Comparison of ENCODE assay signal across 29 cellular contexts in the genomic region with DNA sequence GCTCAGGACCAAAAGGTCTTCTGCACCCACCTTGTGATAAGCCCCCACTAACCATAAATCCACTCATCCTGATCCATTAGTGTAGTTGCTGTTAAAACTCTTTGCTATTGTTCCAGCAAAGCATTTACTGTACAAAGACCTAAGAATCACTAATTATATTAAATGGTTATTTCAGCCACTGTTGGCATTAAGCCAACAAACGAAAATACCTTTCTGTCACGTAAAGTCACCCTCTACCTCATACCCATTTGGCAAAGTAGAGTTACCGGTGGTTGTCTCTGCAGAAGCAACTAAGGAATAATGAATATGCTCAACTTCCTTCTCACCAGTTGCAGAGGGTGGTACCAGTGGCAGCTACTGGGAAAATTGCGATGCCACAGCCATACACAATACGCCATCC.
"Had no signal": no experiment of that assay in that cellular context is flagged by ENCODE, and none has a peak within 500 bp of the region (broad histone marks: within the 10 kb centered on the region; RNA-seq: fewer than 3 reads in every experiment).

No MANE protein-coding gene starts in this region.

- H3K9me3 ChIP-seq: esophagus muscularis mucosa, gastroesophageal sphincter, heart right ventricle had no signal

- H3K27ac ChIP-seq: brain microvascular endothelial cell, coronary artery, dorsolateral prefrontal cortex, esophagus muscularis mucosa, foreskin keratinocyte, gastroesophageal sphincter, heart right ventricle, hepatocyte, WERI-Rb-1 had no signal

- H3K4me3 ChIP-seq: coronary artery, dorsolateral prefrontal cortex, esophagus muscularis mucosa, gastroesophageal sphincter, heart right ventricle, hepatocyte had no signal

- FAIRE-seq: astrocyte, bronchial epithelial cell had no signal

- H3K27me3 ChIP-seq: brain microvascular endothelial cell, esophagus muscularis mucosa, hepatocyte had no signal

- H2AFZ ChIP-seq: hepatocyte had no signal

- DNase-seq: activated B cell treated with CpG ODN at 0.5 μM for 24 hours; activated CD4-positive, alpha-beta T cell treated with anti-CD3 and anti-CD28 coated beads for 48 hours; activated CD4-positive, alpha-beta T cell treated with anti-CD3 and anti-CD28 coated beads, Interleukin-2, amount 50 U/mL, for 1 hour; activated CD4-positive, alpha-beta T cell treated with anti-CD3 and anti-CD28 coated beads, Interleukin-2, amount 50 U/mL, for 48 hours; activated CD8-positive, alpha-beta memory T cell treated with anti-CD3 and anti-CD28 coated beads for 24 hours; activated CD8-positive, alpha-beta T cell treated with anti-CD3 and anti-CD28 coated beads for 36 hours; activated effector memory CD4-positive, alpha-beta T cell treated with Interleukin-2 at 50 U/mL for 16 hours; activated gamma-delta T cell treated with Interleukin-2 at 50 U/mL for 16 hours; activated naive CD4-positive, alpha-beta T cell treated with anti-CD3 and anti-CD28 coated beads, Interleukin-2, amount 50 U/mL, for 16 hours; activated naive CD4-positive, alpha-beta T cell treated with Interleukin-2 at 50 U/mL for 16 hours; activated T-cell treated with anti-CD3 and anti-CD28 coated beads, Interleukin-2, amount 50 U/mL, for 4 hours; amniotic stem cell; anterior cingulate cortex; brain microvascular endothelial cell; dorsolateral prefrontal cortex; effector memory CD8-positive, alpha-beta T cell; erythroblast; foreskin keratinocyte; heart right ventricle; T1000; WERI-Rb-1 had no signal

- H3K36me3 ChIP-seq: brain microvascular endothelial cell, esophagus muscularis mucosa, gastroesophageal sphincter, heart right ventricle, WERI-Rb-1 had no signal

- H3K4me2 ChIP-seq: hepatocyte had no signal

- ATAC-seq: activated CD4-positive, CD25-positive, alpha-beta regulatory T cell treated with anti-CD3 and anti-CD28 coated beads, Interleukin-2, amount 50 U/mL, for 24 hours; activated CD8-positive, alpha-beta T cell treated with anti-CD3 and anti-CD28 coated beads for 36 hours; activated T-cell treated with anti-CD3 and anti-CD28 coated beads, Interleukin-2, amount 50 U/mL, for 4 hours; activated T-helper 17 cell treated with anti-CD3 and anti-CD28 coated beads, Interleukin-2, amount 50 U/mL, for 72 hours; effector memory CD8-positive, alpha-beta T cell; foreskin keratinocyte; gastroesophageal sphincter; heart right ventricle had no signal

- H3K4me1 ChIP-seq: esophagus muscularis mucosa, foreskin keratinocyte, gastroesophageal sphincter, heart right ventricle had no signal

- H3K79me2 ChIP-seq: hepatocyte had no signal
